ENCODE assay signal across 26 cellular contexts in the genomic region with DNA sequence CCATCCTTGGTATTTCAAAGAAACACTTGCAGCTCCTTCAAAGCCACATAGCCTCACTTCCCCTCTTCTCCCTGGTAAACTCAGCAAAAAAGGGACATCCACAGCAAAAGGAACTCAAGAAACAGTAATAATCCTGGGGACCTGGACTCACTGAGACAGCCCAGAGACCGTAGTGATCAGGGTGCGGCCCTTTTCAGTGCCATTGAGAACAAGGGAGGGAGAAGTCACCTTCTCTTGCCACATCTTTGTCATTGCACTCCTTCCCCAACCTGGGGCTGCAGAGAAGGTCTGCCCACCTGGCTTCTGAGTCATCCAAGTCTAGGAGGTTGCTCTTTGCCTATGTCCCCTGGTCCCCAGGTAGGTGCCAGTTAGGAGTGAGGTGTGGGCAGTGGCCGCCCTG.
"Had no signal": no experiment of that assay in that cellular context is flagged by ENCODE, and none has a peak within 500 bp of the region (broad histone marks: within the 10 kb centered on the region; RNA-seq: fewer than 3 reads in every experiment).

No MANE protein-coding gene starts in this region.

- FAIRE-seq: kidney had no signal

- H3K4me1 ChIP-seq: neural progenitor cell, parathyroid adenoma, stomach, thyroid gland, vagina had no signal

- ATAC-seq: esophagus mucosa; gastrocnemius medialis; left lobe of liver; mucosa of descending colon; natural killer cell treated with Interleukin-12 subunit alpha and Interleukin-12 subunit beta and Interleukin-15 and Interleukin-18, amount 100 ng/mL, for 72 hours; sciatic nerve had no signal

- H3K27me3 ChIP-seq: gastrocnemius medialis, neural progenitor cell, stomach, thyroid gland, vagina had no signal

- H3K27ac ChIP-seq: epithelial cell of prostate, gastrocnemius medialis, neural progenitor cell, parathyroid adenoma, stomach, thyroid gland, vagina had no signal

- H3K4me2 ChIP-seq: neural progenitor cell, smooth muscle cell had no signal

- H3K27ac Mint-ChIP-seq: memory B cell; natural killer cell treated with Interleukin-12 subunit alpha and Interleukin-12 subunit beta and Interleukin-15 and Interleukin-18, amount 100 ng/mL, for 72 hours; neural progenitor cell; progenitor cell of endocrine pancreas had no signal

- H3K79me2 ChIP-seq: parathyroid adenoma had no signal

- DNase-seq: cortex of kidney; foreskin fibroblast; gastrocnemius medialis; head of caudate nucleus; kidney; mucosa of descending colon; naive B cell; stimulated activated CD4-positive, alpha-beta T cell treated with anti-CD3 and anti-CD28 coated beads, Interleukin-12 subunit alpha, Interleukin-12 subunit beta, amount 100 ng/mL, for 4 hours; stimulated activated CD4-positive, alpha-beta T cell treated with anti-CD3 and anti-CD28 coated beads, Interleukin-1b, Interleukin-23, amount 100 ng/mL, for 48 hours; stimulated activated CD4-positive, alpha-beta T cell treated with anti-CD3 and anti-CD28 coated beads, Interleukin-4, amount 100 ng/mL, for 1 hour; stimulated activated CD8-positive, alpha-beta memory T cell treated with anti-CD3 and anti-CD28 coated beads, Interleukin-4, amount 100 ng/mL, for 48 hours; stimulated activated naive CD4-positive, alpha-beta T cell treated with Interleukin-2 at 50 U/mL for 16 hours; stomach; thyroid gland had no signal

- H3K9me3 Mint-ChIP-seq: memory B cell; naive B cell; natural killer cell treated with Interleukin-12 subunit alpha and Interleukin-12 subunit beta and Interleukin-15 and Interleukin-18, amount 100 ng/mL, for 72 hours; neural progenitor cell had no signal

- H3K9ac ChIP-seq: neural progenitor cell, parathyroid adenoma had no signal

- H3K9me3 ChIP-seq: gastrocnemius medialis, mucosa of descending colon, stomach, thyroid gland, vagina had no signal

- H3K4me3 Mint-ChIP-seq: memory B cell; naive B cell; natural killer cell treated with Interleukin-12 subunit alpha and Interleukin-12 subunit beta and Interleukin-15 and Interleukin-18, amount 100 ng/mL, for 72 hours; neural progenitor cell had no signal

- H3K36me3 ChIP-seq: neural progenitor cell had no signal

- H3K4me3 ChIP-seq: gastrocnemius medialis, lung, mucosa of descending colon, neural progenitor cell, smooth muscle cell, stomach, thyroid gland, vagina had no signal

- H3K27me3 Mint-ChIP-seq: memory B cell; naive B cell; natural killer cell treated with Interleukin-12 subunit alpha and Interleukin-12 subunit beta and Interleukin-15 and Interleukin-18, amount 100 ng/mL, for 72 hours; progenitor cell of endocrine pancreas had no signal

- H3K4me1 Mint-ChIP-seq: memory B cell, neural progenitor cell had no signal

- H2AFZ ChIP-seq: neural progenitor cell, parathyroid adenoma had no signal
